In the genomic region with DNA sequence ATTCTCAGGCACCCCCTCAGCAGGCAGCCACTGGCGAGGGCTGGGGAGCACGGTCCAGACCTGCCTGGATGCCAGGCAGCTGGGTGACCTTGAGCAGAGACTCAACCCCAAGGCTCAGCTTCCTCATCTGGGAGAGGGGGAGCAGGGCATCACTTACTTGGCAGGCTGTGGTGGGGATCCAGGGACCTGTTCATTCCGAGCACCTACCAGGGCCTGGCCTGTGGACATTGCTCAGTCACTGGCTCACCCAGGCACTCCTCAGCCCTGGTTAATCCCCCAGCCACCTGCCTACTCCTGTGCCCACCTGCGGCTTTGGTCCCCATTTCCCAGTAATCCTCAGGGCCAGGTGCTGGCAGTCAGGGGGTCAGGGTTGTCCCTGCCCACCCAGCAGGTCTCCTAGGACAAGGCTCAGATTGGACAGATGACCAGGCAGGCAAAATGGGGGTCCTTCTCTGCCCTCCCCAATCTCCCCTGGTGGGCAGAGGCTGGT, we compare ENCODE assay signal across 1 cellular context.
TF ChIP-seq lines count a peak whose summit lies in the region.

No MANE protein-coding gene starts in this region.

TF ChIP-seq in WTC11, 78 proteins besides CTCF, POLR2A, EP300 and RAD21 (continued from another document):
- TF ChIP-seq, protein P1, sequence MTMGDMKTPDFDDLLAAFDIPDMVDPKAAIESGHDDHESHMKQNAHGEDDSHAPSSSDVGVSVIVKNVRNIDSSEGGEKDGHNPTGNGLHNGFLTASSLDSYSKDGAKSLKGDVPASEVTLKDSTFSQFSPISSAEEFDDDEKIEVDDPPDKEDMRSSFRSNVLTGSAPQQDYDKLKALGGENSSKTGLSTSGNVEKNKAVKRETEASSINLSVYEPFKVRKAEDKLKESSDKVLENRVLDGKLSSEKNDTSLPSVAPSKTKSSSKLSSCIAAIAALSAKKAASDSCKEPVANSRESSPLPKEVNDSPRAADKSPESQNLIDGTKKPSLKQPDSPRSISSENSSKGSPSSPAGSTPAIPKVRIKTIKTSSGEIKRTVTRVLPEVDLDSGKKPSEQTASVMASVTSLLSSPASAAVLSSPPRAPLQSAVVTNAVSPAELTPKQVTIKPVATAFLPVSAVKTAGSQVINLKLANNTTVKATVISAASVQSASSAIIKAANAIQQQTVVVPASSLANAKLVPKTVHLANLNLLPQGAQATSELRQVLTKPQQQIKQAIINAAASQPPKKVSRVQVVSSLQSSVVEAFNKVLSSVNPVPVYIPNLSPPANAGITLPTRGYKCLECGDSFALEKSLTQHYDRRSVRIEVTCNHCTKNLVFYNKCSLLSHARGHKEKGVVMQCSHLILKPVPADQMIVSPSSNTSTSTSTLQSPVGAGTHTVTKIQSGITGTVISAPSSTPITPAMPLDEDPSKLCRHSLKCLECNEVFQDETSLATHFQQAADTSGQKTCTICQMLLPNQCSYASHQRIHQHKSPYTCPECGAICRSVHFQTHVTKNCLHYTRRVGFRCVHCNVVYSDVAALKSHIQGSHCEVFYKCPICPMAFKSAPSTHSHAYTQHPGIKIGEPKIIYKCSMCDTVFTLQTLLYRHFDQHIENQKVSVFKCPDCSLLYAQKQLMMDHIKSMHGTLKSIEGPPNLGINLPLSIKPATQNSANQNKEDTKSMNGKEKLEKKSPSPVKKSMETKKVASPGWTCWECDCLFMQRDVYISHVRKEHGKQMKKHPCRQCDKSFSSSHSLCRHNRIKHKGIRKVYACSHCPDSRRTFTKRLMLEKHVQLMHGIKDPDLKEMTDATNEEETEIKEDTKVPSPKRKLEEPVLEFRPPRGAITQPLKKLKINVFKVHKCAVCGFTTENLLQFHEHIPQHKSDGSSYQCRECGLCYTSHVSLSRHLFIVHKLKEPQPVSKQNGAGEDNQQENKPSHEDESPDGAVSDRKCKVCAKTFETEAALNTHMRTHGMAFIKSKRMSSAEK (CRISPR knock-in tag; IDR thresholded peaks at IDR 0.05; ENCODE audit: borderline replicate concordance): no peak
- TF ChIP-seq NFYB (CRISPR knock-in tag; conservative IDR thresholded peaks at IDR 0.05; ENCODE audit: low read depth): no peak
